ENCODE assay signal across 24 cellular contexts in genomic region chr17:6690641-6691040, GRCh38. TPM values are rescaled to one million over a fixed set of nuclear protein-coding genes. Genes with fewer than 3 reads are reported as not detected.
"Had no signal": no experiment of that assay in that cellular context is flagged by ENCODE, and none has a peak within 500 bp of the region (broad histone marks: within the 10 kb centered on the region; RNA-seq: fewer than 3 reads in every experiment).

No MANE protein-coding gene starts in this region.

- H3K36me3 ChIP-seq: SJCRH30 had no signal

- H3K4me1 ChIP-seq: SJCRH30 had no signal

- DNase-seq: KBM-7, MV-4-11, NCI-H1048, NCI-H1105, NCI-H1417, NCI-H1436 treated with DMSO at 0.1 percent for 48 hours, NCI-H1694, NCI-H187 treated with DMSO at 0.1 percent for 48 hours, NCI-H2029 treated with DMSO at 0.1 percent for 48 hours, NCI-H2107, NCI-H2227 treated with DMSO at 0.1 percent for 48 hours, NCI-H524 treated with DMSO at 0.1 percent for 48 hours, NCI-H69, NCI-H774, PC-3, SHP77 treated with DMSO at 0.1 percent for 48 hours, SJCRH30 had no signal

- H3K27ac ChIP-seq: HL-60, SJCRH30 had no signal

- H3K4me3 ChIP-seq: SJCRH30 had no signal

- H3K27me3 ChIP-seq: SJCRH30 had no signal

- H3K9me3 ChIP-seq: SJCRH30 had no signal

- ATAC-seq: Panc1, PC-3, Right ventricle myocardium inferior, SK-N-SH treated with all-trans-retinoic acid at 6 μM for 48 hours had no signal

RNA-seq across cellular contexts. Expression of gene SLC13A5, which starts 22.5 kb away (rescaled TPM):
- total RNA-seq: LHCN-M2, MCF 10A, NCI-H460, PC-3, Right ventricle myocardium inferior, SJCRH30 had no signal
